Comparison of ENCODE assay signal across 19 cellular contexts in the genomic region with DNA sequence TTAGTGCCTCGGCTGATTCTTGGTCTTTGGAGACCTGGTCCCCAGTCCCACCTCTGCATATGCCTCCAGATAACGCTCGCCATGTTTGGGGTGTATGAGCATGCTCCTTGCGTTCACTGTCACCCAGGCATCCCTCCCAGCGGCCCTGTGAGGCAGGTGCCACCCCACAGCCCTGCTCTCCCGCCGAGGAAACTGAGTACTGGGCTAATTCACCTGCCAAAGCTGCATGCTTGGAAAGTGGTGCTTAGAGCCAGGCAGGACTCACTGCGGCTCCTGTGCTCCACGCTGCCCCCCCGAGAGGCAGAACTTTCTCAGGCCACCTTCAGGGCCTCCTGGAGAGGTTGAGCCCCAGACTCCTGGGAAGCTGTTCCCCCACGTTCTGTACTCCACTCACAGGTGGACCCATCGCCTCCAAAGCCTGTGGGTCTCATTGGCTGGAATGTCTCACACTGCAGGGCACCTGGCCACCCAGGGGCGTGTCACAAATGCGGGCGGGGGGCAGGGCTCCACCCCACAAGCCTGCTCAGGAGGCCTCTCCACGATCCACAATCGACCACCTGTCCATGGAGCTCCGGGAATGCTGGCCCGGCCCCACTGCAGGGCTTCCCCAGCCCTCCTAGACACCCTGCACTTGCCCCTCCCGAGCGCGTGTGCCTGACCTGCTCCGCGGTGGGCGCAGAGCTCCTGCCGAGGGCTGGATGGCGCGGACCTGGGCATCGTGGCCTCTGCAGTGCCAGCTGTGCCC.
DNase-seq lines count a peak whose midpoint lies in the region; ATAC-seq and TF ChIP-seq lines count a peak whose summit lies in the region.
"Had no signal": no experiment of that assay in that cellular context is flagged by ENCODE, and none has a peak within 500 bp of the region (broad histone marks: within the 10 kb centered on the region; RNA-seq: fewer than 3 reads in every experiment).

No MANE protein-coding gene starts in this region.

- H3K27me3 Mint-ChIP-seq in endodermal cell (ENCODE audit: insufficient read depth) = no peaks in the 10 kb centered on the region
- H3K27me3 Mint-ChIP-seq: B cell; CD4-positive, CD25-positive, alpha-beta regulatory T cell had no signal

- TF ChIP-seq CTCF in cardiac muscle cell (IDR thresholded peaks at IDR 0.05; ENCODE audit: low read depth, low read length) = no peak
- no peak for TF ChIP-seq CTCF in endodermal cell (conservative IDR thresholded peaks at IDR 0.05)
- no peak for TF ChIP-seq CTCF in omental fat pad (IDR thresholded peaks at IDR 0.05)
- TF ChIP-seq CTCF in uterus (IDR thresholded peaks at IDR 0.05) = no peak
- no peak for TF ChIP-seq CTCF in brain microvascular endothelial cell (IDR thresholded peaks at IDR 0.05; ENCODE audit: low read depth, low read length, missing control alignments)

- ATAC-seq in omental fat pad (ENCODE audit: low FRiP score) = peak; percentile 17
- no peak for ATAC-seq in GM19452 (IDR thresholded peaks at IDR 0.05; ENCODE audit: unreplicated experiment)

- no peak for TF ChIP-seq POLR2A in uterus (IDR thresholded peaks at IDR 0.05)

- H3K4me3 ChIP-seq in cardiac muscle cell (no peak overlapping the region), endodermal cell (ENCODE audit: low read length) (no peak overlapping the region), uterus (no peak overlapping the region), brain microvascular endothelial cell (ENCODE audit: low read depth, low read length) (no peak overlapping the region)
- H3K4me3 ChIP-seq: GM23248 had no signal

- DNase-seq in cardiac muscle cell (ENCODE audit: low read depth in 1 of 2, low spot score in 1 of 2) (no peak), cardiac septum (ENCODE audit: low spot score) (no peak), endodermal cell (no peak), omental fat pad (ENCODE audit: low spot score) (no peak), uterus (no peak), NK-92 (lab: John Stamatoyannopoulos, UW; ENCODE audit: unreplicated experiment) (no peak), brain microvascular endothelial cell (no peak)
- DNase-seq: Calu3; CD4-positive, CD25-positive, alpha-beta regulatory T cell; GM23248; KG1; NCI-H1436; NCI-H2029; NCI-H2171; NCI-H446; RPMI8226 had no signal

- in situ Hi-C loops in brain microvascular endothelial cell (cut with HindIII; ENCODE audit: low pct_ligation_motif_present, low sequenced_read_pairs) = no loop called here

- H3K27ac Mint-ChIP-seq in endodermal cell = no peak overlapping the region
- H3K27ac Mint-ChIP-seq: B cell had no signal

- no peaks in the 10 kb centered on the region for H3K27me3 ChIP-seq in cardiac muscle cell
- H3K27me3 ChIP-seq in endodermal cell (ENCODE audit: control insufficient read depth, insufficient read depth, low read length, poor library complexity, severe bottlenecking) = no peaks in the 10 kb centered on the region
- no peaks in the 10 kb centered on the region for H3K27me3 ChIP-seq in uterus
- H3K27me3 ChIP-seq in brain microvascular endothelial cell (replicated peaks) = no peaks in the 10 kb centered on the region

- H3K36me3 ChIP-seq in cardiac muscle cell (no peaks in the 10 kb centered on the region), endodermal cell (ENCODE audit: control insufficient read depth, insufficient read depth, low read length) (peaks cover 3% of the 10 kb centered on the region), uterus (no peaks in the 10 kb centered on the region), brain microvascular endothelial cell (replicated peaks) (no peaks in the 10 kb centered on the region)

- no peak overlapping the region for H3K9ac ChIP-seq in endodermal cell (ENCODE audit: extremely low read depth, low read length, poor library complexity, severe bottlenecking)
- H3K9ac ChIP-seq: GM23248 had no signal

- peaks cover 12% of the 10 kb centered on the region for H3K4me1 Mint-ChIP-seq in endodermal cell

- H3K9me3 Mint-ChIP-seq in endodermal cell = no peaks in the 10 kb centered on the region
- H3K9me3 Mint-ChIP-seq: CD4-positive, CD25-positive, alpha-beta regulatory T cell had no signal

- H3K4me3 Mint-ChIP-seq in endodermal cell = no peak overlapping the region
- H3K4me3 Mint-ChIP-seq: B cell; CD4-positive, CD25-positive, alpha-beta regulatory T cell had no signal

- H3K9me3 ChIP-seq in cardiac muscle cell (ENCODE audit: low read depth) (no peaks in the 10 kb centered on the region), endodermal cell (ENCODE audit: control insufficient read depth, low read length) (no peaks in the 10 kb centered on the region), uterus (no peaks in the 10 kb centered on the region)

- 96 to 98% methylated on average over 11 to 29 of the region's 29 CpGs for whole genome bisulfite sequencing in endodermal cell (ENCODE audit: insufficient coverage in 1 of 2, insufficient read length in 1 of 2), 2 experiments

- H3K4me1 ChIP-seq in cardiac muscle cell (ENCODE audit: low read depth) (no peaks in the 10 kb centered on the region), endodermal cell (ENCODE audit: control insufficient read depth, insufficient read depth, low read length) (peaks cover 4% of the 10 kb centered on the region), uterus (peaks cover 9 to 14% of the 10 kb centered on the region in 2 donors)

- peaks cover 15% of the 10 kb centered on the region for H3K36me3 Mint-ChIP-seq in endodermal cell (ENCODE audit: low read depth)

- H3K27ac ChIP-seq in cardiac muscle cell (peak overlapping the region; percentile 28), endodermal cell (ENCODE audit: low read depth, low read length) (peak overlapping the region; percentile 11), uterus (peak overlapping the region; percentile 59 to 73), brain microvascular endothelial cell (no peak overlapping the region)
- H3K27ac ChIP-seq: 22Rv1, GM23248 had no signal

- intact Hi-C loops in cardiac septum (cut with DNase I) (no loop called here), uterus (cut with DNase I; ENCODE audit: low total_unique reads) (no loop called here)
